1 cellular context compared by ENCODE assay signal in genomic region chr7:148884299-148885022, GRCh38.
TF ChIP-seq lines count a peak whose summit lies in the region.

No MANE protein-coding gene starts in this region.

TF ChIP-seq in K562, 482 proteins besides CTCF, POLR2A, EP300 and RAD21 (continued from another document and continues in another):
- TF ChIP-seq ATF6 (CRISPR knock-in tag; IDR thresholded peaks at IDR 0.05) (peak; percentile 98), ZNF766 (CRISPR knock-in tag; conservative IDR thresholded peaks at IDR 0.05) (peak; percentile 54; the same call in 1 of the 2 replicates), RBBP5 (IDR thresholded peaks at IDR 0.05; ENCODE audit: borderline replicate concordance, insufficient read depth, low read length, poor library complexity, severe bottlenecking) (peak; percentile 54), ZFPM2 (CRISPR knock-in tag; IDR thresholded peaks at IDR 0.05) (no peak), SOX6 (IDR thresholded peaks at IDR 0.05) (peak; percentile 73; the same call in 1 of the 2 replicates), MAZ (CRISPR knock-in tag; conservative IDR thresholded peaks at IDR 0.05 in 1 of 2, IDR thresholded peaks at IDR 0.05 in 1 of 2) (peak; percentile 89 to 93), MBD2 (IDR thresholded peaks at IDR 0.05; ENCODE audit: borderline replicate concordance, low read depth) (peak; percentile 95), PHB2 (IDR thresholded peaks at IDR 0.05; ENCODE audit: low read depth) (no peak), FOXP4 (CRISPR knock-in tag; IDR thresholded peaks at IDR 0.05; ENCODE audit: borderline replicate concordance) (no peak; the same call in 1 of the 2 replicates), GATAD2A (IDR thresholded peaks at IDR 0.05) (peak; percentile 72; the same call in 1 of the 2 replicates), ARHGAP35 (IDR thresholded peaks at IDR 0.05; ENCODE audit: partially characterized antibody) (no peak), KLF13 (tag; IDR thresholded peaks at IDR 0.05; ENCODE audit: borderline replicate concordance, low read depth) (peak; percentile 76; the same call in 1 of the 2 replicates), PYGO2 (tag; IDR thresholded peaks at IDR 0.05) (no peak), MYC (IDR thresholded peaks at IDR 0.05; ENCODE audit: low read depth, low read length) (peak; percentile 95), MYC (CRISPR knock-in tag; IDR thresholded peaks at IDR 0.05; ENCODE audit: borderline replicate concordance, low read depth) (no peak), HMGN3 (IDR thresholded peaks at IDR 0.05; ENCODE audit: borderline replicate concordance, extremely low read depth, insufficient read length, low read depth, low read length) (peak; percentile 76), MTF1 (CRISPR knock-in tag; IDR thresholded peaks at IDR 0.05; ENCODE audit: borderline replicate concordance) (no peak), SAP30 (IDR thresholded peaks at IDR 0.05; ENCODE audit: borderline replicate concordance, insufficient read depth, low read depth, low read length, poor library complexity, severe bottlenecking) (peak; percentile 69), RBM22 (IDR thresholded peaks at IDR 0.05; ENCODE audit: low read depth, low read length, poor library complexity, severe bottlenecking) (peak; percentile 94), ZNF24 (IDR thresholded peaks at IDR 0.05) (peak; percentile 71), ZNF384 (IDR thresholded peaks at IDR 0.05; ENCODE audit: low read depth, low read length) (peak; percentile 74), RBM25 (IDR thresholded peaks at IDR 0.05; ENCODE audit: low read depth, low read length, severe bottlenecking) (peak; percentile 100), ZNF311 (CRISPR knock-in tag; IDR thresholded peaks at IDR 0.05) (no peak), BRD4 (IDR thresholded peaks at IDR 0.05) (peak; percentile 96), DPF2 (IDR thresholded peaks at IDR 0.05) (no peak), TAF7 (tag; IDR thresholded peaks at IDR 0.05) (peak; percentile 64; the same call in 1 of the 2 replicates), SMARCA5 (IDR thresholded peaks at IDR 0.05) (no peak), FUS (optimal IDR thresholded peaks at IDR 0.05; ENCODE audit: low read depth, low read length) (peak; percentile 94), BHLHE40 (IDR thresholded peaks at IDR 0.05; ENCODE audit: low read length) (peak; percentile 23), ZNF445 (CRISPR knock-in tag; IDR thresholded peaks at IDR 0.05; ENCODE audit: low read depth) (no peak), PCBP1 (IDR thresholded peaks at IDR 0.05; ENCODE audit: low read depth, low read length, poor library complexity, severe bottlenecking) (peak; percentile 74), SIN3B (IDR thresholded peaks at IDR 0.05; ENCODE audit: low read depth) (peak; percentile 5), POU5F1 (IDR thresholded peaks at IDR 0.05; ENCODE audit: borderline replicate concordance, low read depth, low read length, partially characterized antibody) (peak; percentile 15), ETV5 (CRISPR knock-in tag; IDR thresholded peaks at IDR 0.05; ENCODE audit: low read depth) (peak; percentile 38; the same call in 1 of the 2 replicates), POLR2H (tag; IDR thresholded peaks at IDR 0.05; ENCODE audit: low read depth) (peak; percentile 96), SMAD1 (IDR thresholded peaks at IDR 0.05; ENCODE audit: low read depth, low read length, partially characterized antibody) (peak; percentile 12), EGR1 (conservative IDR thresholded peaks at IDR 0.05) (peak; percentile 86), HNRNPL (IDR thresholded peaks at IDR 0.05; ENCODE audit: low read depth, low read length) (peak; percentile 85), THRB (CRISPR knock-in tag; conservative IDR thresholded peaks at IDR 0.05) (no peak), ZNF717 (CRISPR knock-in tag; IDR thresholded peaks at IDR 0.05) (no peak), YY1 (IDR thresholded peaks at IDR 0.05; ENCODE audit: borderline replicate concordance in 1 of 3, control insufficient read depth in 1 of 3, extremely low read depth in 1 of 3, insufficient read depth in 3 of 3, insufficient read length in 1 of 3, insufficient replicate concordance in 2 of 3, low read depth in 1 of 3, low read length in 2 of 3) (peak in 2 of 3 experiments; percentile 72 to 73), FOS (IDR thresholded peaks at IDR 0.05; ENCODE audit: extremely low read depth, insufficient read length) (peak; percentile 88), CCNT2 (IDR thresholded peaks at IDR 0.05; ENCODE audit: borderline replicate concordance, extremely low read depth, insufficient read length, low read depth, low read length) (peak; percentile 51), XRCC5 (IDR thresholded peaks at IDR 0.05; ENCODE audit: low read depth, low read length) (0 out of 2 replicates have a peak, but pooled peaks have one; percentile 23), PHB (CRISPR knock-in tag; IDR thresholded peaks at IDR 0.05) (0 out of 2 replicates have a peak, but pooled peaks have one; percentile 35), CHD1 (IDR thresholded peaks at IDR 0.05; ENCODE audit: low read length) (peak; percentile 72), CREB1 (IDR thresholded peaks at IDR 0.05) (peak; percentile 47), CREB1 (CRISPR knock-in tag; IDR thresholded peaks at IDR 0.05) (peak; percentile 76), CBFA2T3 (IDR thresholded peaks at IDR 0.05) (no peak), SUPT5H (IDR thresholded peaks at IDR 0.05) (peak; percentile 93), ZNF408 (CRISPR knock-in tag; IDR thresholded peaks at IDR 0.05; ENCODE audit: low read depth) (no peak), HNRNPLL (IDR thresholded peaks at IDR 0.05; ENCODE audit: low read depth, low read length, poor library complexity, severe bottlenecking) (peak; percentile 94), E2F1 (CRISPR knock-in tag; IDR thresholded peaks at IDR 0.05) (peak; percentile 99), MGA (IDR thresholded peaks at IDR 0.05) (peak; percentile 91), FOXM1 (IDR thresholded peaks at IDR 0.05; ENCODE audit: low read depth) (peak; percentile 100), FOXM1 (CRISPR knock-in tag; IDR thresholded peaks at IDR 0.05; ENCODE audit: low read depth) (peak; percentile 99)
